Comparison of ENCODE assay signal across 34 cellular contexts in the genomic region with DNA sequence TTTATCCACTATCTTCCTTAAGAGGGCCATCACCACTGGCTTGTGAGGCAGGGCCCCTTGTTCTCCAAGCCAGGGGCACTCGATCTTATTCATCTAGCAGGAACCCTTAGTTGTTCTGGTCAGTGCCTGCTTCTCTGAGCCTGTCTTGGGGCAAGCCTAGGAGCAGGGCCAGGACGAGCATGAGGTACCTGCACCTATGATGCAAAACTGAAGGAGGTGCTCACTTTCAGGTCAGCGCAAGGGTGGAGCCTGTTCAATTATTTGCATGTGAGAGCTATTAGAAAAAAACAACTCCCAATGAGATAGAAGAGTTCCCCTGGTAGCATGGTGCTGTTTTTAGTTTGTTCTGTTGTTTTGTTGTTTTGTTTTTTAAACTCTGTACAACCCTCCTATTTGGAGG. TPM values are rescaled to one million over a fixed set of nuclear protein-coding genes. Genes with fewer than 3 reads are reported as not detected.
"Had no signal": no experiment of that assay in that cellular context is flagged by ENCODE, and none has a peak within 500 bp of the region (broad histone marks: within the 10 kb centered on the region; RNA-seq: fewer than 3 reads in every experiment).

No MANE protein-coding gene starts in this region.

- ATAC-seq: activated naive CD4-positive, alpha-beta T cell treated with anti-CD3 and anti-CD28 coated beads, Interleukin-2, amount 50 U/mL, for 72 hours; body of pancreas; Right ventricle myocardium inferior had no signal

- H3K27me3 ChIP-seq: adrenal gland, body of pancreas, breast epithelium had no signal

- H3K9me3 ChIP-seq: adrenal gland, body of pancreas, breast epithelium had no signal

- H3K27ac Mint-ChIP-seq: activated CD4-positive, alpha-beta memory T cell treated with anti-CD3 and anti-CD28 coated beads, Interleukin-2, amount 10 ng/mL, durations not matched to agents 7 days and 5 days; activated naive CD4-positive, alpha-beta T cell treated with anti-CD3 and anti-CD28 coated beads for 36 hours; activated naive CD4-positive, alpha-beta T cell treated with anti-CD3 and anti-CD28 coated beads, Interleukin-2, amount 50 U/mL, for 72 hours; activated T-cell treated with anti-CD3 and anti-CD28 coated beads, Interleukin-2, amount 50 U/mL, for 24 hours; activated T-helper 1 cell treated with anti-CD3 and anti-CD28 coated beads, Interleukin-12 subunit alpha, Interleukin-12 subunit beta, Interleukin-2, Interleukin-4 antibody, amounts not matched to agents 30 ng/mL and 10 ng/mL and 1 ng/mL, durations not matched to agents 14 hours and 24 hours and 36 hours had no signal

- H2AFZ ChIP-seq: PC-9 had no signal

- H3K36me3 ChIP-seq: adrenal gland, breast epithelium had no signal

- H3K4me3 Mint-ChIP-seq: activated CD4-positive, alpha-beta memory T cell treated with anti-CD3 and anti-CD28 coated beads, Interleukin-2, amount 10 ng/mL, durations not matched to agents 7 days and 5 days; activated naive CD4-positive, alpha-beta T cell treated with anti-CD3 and anti-CD28 coated beads for 36 hours; activated T-cell treated with anti-CD3 and anti-CD28 coated beads, Interleukin-2, amount 50 U/mL, for 24 hours; activated T-helper 1 cell treated with anti-CD3 and anti-CD28 coated beads, Interleukin-12 subunit alpha, Interleukin-12 subunit beta, Interleukin-2, Interleukin-4 antibody, amounts not matched to agents 30 ng/mL and 10 ng/mL and 1 ng/mL, durations not matched to agents 14 hours and 24 hours and 36 hours had no signal

- H3K4me3 ChIP-seq: adrenal gland, body of pancreas, breast epithelium, PC-9 had no signal

- H3K27ac ChIP-seq: adrenal gland, body of pancreas, breast epithelium, KMS-11, PC-9, RWPE1, VCaP had no signal

- H3K9ac ChIP-seq: KMS-11 had no signal

- DNase-seq: activated CD4-positive, alpha-beta memory T cell treated with anti-CD3 and anti-CD28 coated beads, Interleukin-2, amount 10 ng/mL, durations not matched to agents 7 days and 5 days; activated CD4-positive, alpha-beta T cell treated with anti-CD3 and anti-CD28 coated beads for 1 hour; activated CD4-positive, alpha-beta T cell treated with anti-CD3 and anti-CD28 coated beads for 48 hours; activated CD4-positive, CD25-positive, alpha-beta regulatory T cell; activated gamma-delta T cell treated with Interleukin-2 at 50 U/mL for 16 hours; activated naive CD4-positive, alpha-beta T cell treated with anti-CD3 and anti-CD28 coated beads for 36 hours; activated T-cell treated with anti-CD3 and anti-CD28 coated beads, Interleukin-2, amount 50 U/mL, for 24 hours; adrenal gland; body of pancreas; caudate nucleus; MM.1S; MV-4-11; NCI-H1092; NCI-H1436 treated with DMSO at 0.1 percent for 48 hours; NCI-H1694 treated with DMSO at 0.1 percent for 48 hours; NCI-H2029; NCI-H2107; NCI-H2171; NCI-H510A; NCI-H748 treated with DMSO at 0.1 percent for 48 hours; PC-9; SIG-M5; SW 1271; T-helper 1 cell; T-helper 2 cell; T-helper 9 cell had no signal

- H3K4me2 ChIP-seq: KMS-11, PC-9 had no signal

- H3K36me3 Mint-ChIP-seq: activated naive CD4-positive, alpha-beta T cell treated with anti-CD3 and anti-CD28 coated beads, Interleukin-2, amount 50 U/mL, for 72 hours had no signal

- H3K9me3 Mint-ChIP-seq: activated CD4-positive, alpha-beta memory T cell treated with anti-CD3 and anti-CD28 coated beads, Interleukin-2, amount 10 ng/mL, durations not matched to agents 7 days and 5 days; activated naive CD4-positive, alpha-beta T cell treated with anti-CD3 and anti-CD28 coated beads for 36 hours; activated naive CD4-positive, alpha-beta T cell treated with anti-CD3 and anti-CD28 coated beads, Interleukin-2, amount 50 U/mL, for 72 hours; activated T-cell treated with anti-CD3 and anti-CD28 coated beads, Interleukin-2, amount 50 U/mL, for 24 hours; activated T-helper 1 cell treated with anti-CD3 and anti-CD28 coated beads, Interleukin-12 subunit alpha, Interleukin-12 subunit beta, Interleukin-2, Interleukin-4 antibody, amounts not matched to agents 30 ng/mL and 10 ng/mL and 1 ng/mL, durations not matched to agents 14 hours and 24 hours and 36 hours had no signal

- H3K4me1 ChIP-seq: breast epithelium had no signal

RNA-seq across cellular contexts. Expression of gene CD276, which starts 5.0 kb away (rescaled TPM):
- total RNA-seq: OCI-LY7 had no signal
